In genomic region chr2:108621689-108622681, GRCh38 we compare ENCODE assay signal across 8 cellular contexts.
A peak's percentile ranks its signal among the peaks of the same experiment; 100 is the strongest.
DNase-seq lines count a peak whose midpoint lies in the region; ATAC-seq and TF ChIP-seq lines count a peak whose summit lies in the region.
"Had no signal": no experiment of that assay in that cellular context is flagged by ENCODE, and none has a peak within 500 bp of the region (broad histone marks: within the 10 kb centered on the region; RNA-seq: fewer than 3 reads in every experiment).

No MANE protein-coding gene starts in this region.

- peak overlapping the region; percentile 91 for H3K4me3 Mint-ChIP-seq in central memory CD8-positive, alpha-beta T cell
- no peak overlapping the region for H3K4me3 Mint-ChIP-seq in neural crest cell
- H3K4me3 Mint-ChIP-seq in osteocyte (ENCODE audit: unreplicated experiment): no peak overlapping the region

- no peak for TF ChIP-seq CTCF in GM12865 (IDR thresholded peaks at IDR 0.05; ENCODE audit: insufficient read depth, low read depth, low read length, missing control alignments)
- TF ChIP-seq CTCF in neural crest cell (conservative IDR thresholded peaks at IDR 0.05): no peak
- no peak for TF ChIP-seq CTCF in osteocyte (IDR thresholded peaks at IDR 0.05)

- no peaks in the 10 kb centered on the region for H3K36me3 ChIP-seq in NT2/D1 (ENCODE audit: insufficient read depth, insufficient read length, low read length)

- H3K9me3 ChIP-seq in NT2/D1 (ENCODE audit: insufficient read depth, low read length): no peaks in the 10 kb centered on the region

- H3K4me1 Mint-ChIP-seq in central memory CD8-positive, alpha-beta T cell: peaks cover 63% of the 10 kb centered on the region
- H3K4me1 Mint-ChIP-seq in neural crest cell (peaks cover 58% of the 10 kb centered on the region), osteocyte (ENCODE audit: unreplicated experiment) (peaks cover 45% of the 10 kb centered on the region)

- DNase-seq in GM12865 (ENCODE audit: low read depth) (no peak), NT2/D1 (ENCODE audit: low read depth, low spot score) (peak; percentile 22), neural crest cell (ENCODE audit: low read depth, low spot score) (no peak), NCI-H2227 treated with DMSO at 0.1 percent for 48 hours (lab: John Stamatoyannopoulos, UW) (no peak), osteocyte (ENCODE audit: extremely low spot score, unreplicated experiment) (no peak), occipital lobe (lab: John Stamatoyannopoulos, UW) (no peak)
- DNase-seq in central memory CD8-positive, alpha-beta T cell (ENCODE audit: low spot score in 2 of 2): no peak

- H3K4me3 ChIP-seq in GM12865 (ENCODE audit: low read depth, low read length) (peak overlapping the region; percentile 1; the same call in 1 of the 2 replicates), NT2/D1 (ENCODE audit: insufficient read length, low read depth) (no peak overlapping the region)

- H3K27ac Mint-ChIP-seq in central memory CD8-positive, alpha-beta T cell (ENCODE audit: low read depth): peak overlapping the region; percentile 95
- H3K27ac Mint-ChIP-seq in neural crest cell (ENCODE audit: unreplicated experiment) (peak overlapping the region; percentile 30), osteocyte (ENCODE audit: unreplicated experiment) (no peak overlapping the region)

- no peak for ATAC-seq in central memory CD8-positive, alpha-beta T cell (replicated peaks; ENCODE audit: extremely low read depth, poor library complexity, severe bottlenecking)

- H3K9ac ChIP-seq in NT2/D1 (ENCODE audit: insufficient read length, low read depth): no peak overlapping the region
- H3K9ac ChIP-seq: parathyroid adenoma had no signal

- no peaks in the 10 kb centered on the region for H3K27me3 ChIP-seq in NT2/D1 (ENCODE audit: insufficient read depth, insufficient read length)

- H3K4me1 ChIP-seq in NT2/D1 (ENCODE audit: insufficient read depth, insufficient read length): no peaks in the 10 kb centered on the region

- no peaks in the 10 kb centered on the region for H3K36me3 Mint-ChIP-seq in central memory CD8-positive, alpha-beta T cell (ENCODE audit: insufficient read depth)
- H3K36me3 Mint-ChIP-seq in neural crest cell (ENCODE audit: low read depth) (no peaks in the 10 kb centered on the region), osteocyte (ENCODE audit: unreplicated experiment) (no peaks in the 10 kb centered on the region)

- H3K9me3 Mint-ChIP-seq in central memory CD8-positive, alpha-beta T cell: no peaks in the 10 kb centered on the region
- H3K9me3 Mint-ChIP-seq in neural crest cell: no peaks in the 10 kb centered on the region
- H3K9me3 Mint-ChIP-seq in osteocyte (ENCODE audit: unreplicated experiment): no peaks in the 10 kb centered on the region

- no peaks in the 10 kb centered on the region for H3K27me3 Mint-ChIP-seq in central memory CD8-positive, alpha-beta T cell
- H3K27me3 Mint-ChIP-seq in neural crest cell (ENCODE audit: low read depth) (no peaks in the 10 kb centered on the region), osteocyte (ENCODE audit: unreplicated experiment) (no peaks in the 10 kb centered on the region)
